Comparison of ENCODE assay signal across 8 cellular contexts in genomic region chr1:232952514-232953175, GRCh38. TPM values are rescaled to one million over a fixed set of nuclear protein-coding genes. Genes with fewer than 3 reads are reported as not detected.
DNase-seq lines count a peak whose midpoint lies in the region; FAIRE-seq and TF ChIP-seq lines count a peak whose summit lies in the region.

No MANE protein-coding gene starts in this region.

- H3K4me3 ChIP-seq in LNCaP clone FGC (ENCODE audit: low read depth, low read length) (no peak overlapping the region), dorsolateral prefrontal cortex (no peak overlapping the region)

- TF ChIP-seq CTCF in LNCaP clone FGC (IDR thresholded peaks at IDR 0.05; ENCODE audit: control insufficient read depth, extremely low read depth, insufficient read depth): peak; percentile 53
- TF ChIP-seq CTCF in dorsolateral prefrontal cortex (IDR thresholded peaks at IDR 0.05 in 54 of 56, conservative IDR thresholded peaks at IDR 0.05 in 2 of 56; ENCODE audit: low read depth in 1 of 56, partially characterized antibody in 56 of 56): peak in 55 of 56 donors; percentile 27 to 76 (median 62)
- TF ChIP-seq CTCF in mesothelial cell of epicardium (IDR thresholded peaks at IDR 0.05; ENCODE audit: unreplicated experiment): peak; percentile 65

- peaks cover 42% of the 10 kb centered on the region for H3K4me1 Mint-ChIP-seq in mesothelial cell of epicardium

- POLR2A ChIA-PET in HEK293T (lab: Yijun Ruan, JAX): interaction anchor here (1.1 kb wide), 1 partner anchor 161 kb away, joined by 3 read pairs; no protein-coding TSS in a partner anchor

- in situ Hi-C loops in ACHN (cut with HindIII; ENCODE audit: low pct_ligation_motif_present, low pct_unique_long_range_greater_than_20kb, low sequenced_read_pairs): no loop called here

- H3K27me3 ChIP-seq in dorsolateral prefrontal cortex: no peaks in the 10 kb centered on the region

- H3K9me3 Mint-ChIP-seq in mesothelial cell of epicardium: peaks cover 8% of the 10 kb centered on the region

- H3K27ac Mint-ChIP-seq in mesothelial cell of epicardium: peak overlapping the region; percentile 99

- DNase-seq in ACHN: peak; percentile 75
- DNase-seq in GF-D8 (lab: John Stamatoyannopoulos, UW): peak; percentile 22
- DNase-seq in HEK293T (ENCODE audit: extremely low spot score): peak; percentile 86
- peak; percentile 40 for DNase-seq in LNCaP clone FGC (ENCODE audit: low read depth)
- DNase-seq in SW480 (ENCODE audit: low spot score): peak; percentile 62
- peak in 3 of 10 donors; percentile 22 to 44 (median 44) for DNase-seq in dorsolateral prefrontal cortex
- DNase-seq in mesothelial cell of epicardium (ENCODE audit: low spot score in 2 of 2, unreplicated experiment in 2 of 2): no peak
- no peak for DNase-seq in frontal cortex (ENCODE audit: low spot score in 2 of 2)

- peaks cover 15% of the 10 kb centered on the region for H3K36me3 Mint-ChIP-seq in mesothelial cell of epicardium

- peak overlapping the region; percentile 90 for H3K4me3 Mint-ChIP-seq in mesothelial cell of epicardium

- no peak overlapping the region for H3K27ac ChIP-seq in dorsolateral prefrontal cortex

- H3K27me3 Mint-ChIP-seq in mesothelial cell of epicardium (ENCODE audit: low read depth): no peaks in the 10 kb centered on the region

- intact Hi-C loops in dorsolateral prefrontal cortex (cut with DNase I): loop anchor here (5.0 to 10.0 kb wide), 2 partner anchors 148 to 320 kb away; partner anchors contain the start of genes MAP10 (in 1 of the 2) and SIPA1L2 (in 1 of the 2)

- CTCF ChIA-PET in HEK293T (lab: Yijun Ruan, JAX): interaction anchor here (0.6 to 1.2 kb wide), 6 partner anchors 18 to 1197 kb away, joined by 3 to 6 read pairs (median 3); no protein-coding TSS in a partner anchor

- no peak for FAIRE-seq in frontal cortex (lab: Jason Lieb, UNC)

TF ChIP-seq in HEK293T, 16 proteins besides CTCF, POLR2A, EP300 and RAD21:
- TF ChIP-seq LEF1 (IDR thresholded peaks at IDR 0.05; ENCODE audit: borderline replicate concordance) (no peak), TARDBP (IDR thresholded peaks at IDR 0.05) (no peak), FOXM1 (IDR thresholded peaks at IDR 0.05; ENCODE audit: borderline replicate concordance) (peak; percentile 40; the same call in 1 of the 2 replicates), PKNOX1 (IDR thresholded peaks at IDR 0.05) (peak; percentile 79; the same call in 1 of the 2 replicates), SP1 (IDR thresholded peaks at IDR 0.05) (no peak), BHLHE40 (IDR thresholded peaks at IDR 0.05; ENCODE audit: borderline replicate concordance) (no peak), ZNF384 (IDR thresholded peaks at IDR 0.05) (peak; percentile 53; the same call in 1 of the 2 replicates), ARNT (IDR thresholded peaks at IDR 0.05) (no peak), L3MBTL2 (conservative IDR thresholded peaks at IDR 0.05) (no peak), NFRKB (IDR thresholded peaks at IDR 0.05) (no peak), ELF4 (IDR thresholded peaks at IDR 0.05) (no peak), HDGF (IDR thresholded peaks at IDR 0.05; ENCODE audit: borderline replicate concordance) (no peak; the same call in 1 of the 2 replicates), FOXK2 (IDR thresholded peaks at IDR 0.05) (no peak), SUZ12 (IDR thresholded peaks at IDR 0.05) (no peak), CTBP1 (IDR thresholded peaks at IDR 0.05; ENCODE audit: borderline replicate concordance) (peak; percentile 55; the same call in 1 of the 2 replicates), FOXA1 (IDR thresholded peaks at IDR 0.05) (no peak)

RNA-seq across cellular contexts. Expression of gene NTPCR, which starts 2.2 kb away (rescaled TPM):
- total RNA-seq in dorsolateral prefrontal cortex (10 to 100 TPM; 39.5 to 83.5 (median 61.4) TPM), mesothelial cell of epicardium (55.2 to 59.1 TPM (median 55.8 TPM) in 3 replicates), frontal cortex (12.6 TPM)

Comparison
In these comparisons a context has a peak if more than half of its experiments do, and no peak if none do; other contexts are left out.
1. DNase-seq: peak in ACHN (single experiment), GF-D8 (single experiment), HEK293T (single experiment), LNCaP clone FGC (single experiment) and SW480 (single experiment); none in mesothelial cell of epicardium (0 of 2) and frontal cortex (0 of 2).
2. Peak in every context shown above with its lines, with median percentiles within 50 percentile points of each other: CTCF ChIP-seq.